In genomic region chr17:69723316-69723715, GRCh38 we compare ENCODE assay signal across 31 cellular contexts.
"Had no signal": no experiment of that assay in that cellular context is flagged by ENCODE, and none has a peak within 500 bp of the region (broad histone marks: within the 10 kb centered on the region; RNA-seq: fewer than 3 reads in every experiment).

No MANE protein-coding gene starts in this region.

- H3K36me3 Mint-ChIP-seq: activated naive CD4-positive, alpha-beta T cell treated with anti-CD3 and anti-CD28 coated beads, Interleukin-2, amount 10 ng/mL, durations not matched to agents 7 days and 5 days; activated naive CD4-positive, alpha-beta T cell treated with anti-CD3 and anti-CD28 coated beads, Interleukin-2, amount 50 U/mL, for 72 hours; WTC11 had no signal

- H3K27ac ChIP-seq: ascending aorta, brain microvascular endothelial cell, colonic mucosa, epithelial cell of prostate, esophagus squamous epithelium, VCaP had no signal

- H3K4me3 Mint-ChIP-seq: activated CD4-positive, alpha-beta memory T cell treated with anti-CD3 and anti-CD28 coated beads, Interleukin-2, amount 10 ng/mL, durations not matched to agents 7 days and 5 days; activated CD4-positive, alpha-beta T cell treated with anti-CD3 and anti-CD28 coated beads, Interleukin-2, amount 10 ng/mL, durations not matched to agents 7 days and 5 days; activated naive CD4-positive, alpha-beta T cell treated with anti-CD3 and anti-CD28 coated beads, Interleukin-2, amount 10 ng/mL, durations not matched to agents 7 days and 5 days; activated naive CD8-positive, alpha-beta T cell treated with anti-CD3 and anti-CD28 coated beads, Interleukin-2, amount 10 ng/mL, durations not matched to agents 7 days and 5 days; activated T-cell treated with anti-CD3 and anti-CD28 coated beads, Interleukin-2, amount 50 U/mL, for 24 hours; activated T-cell treated with anti-CD3 and anti-CD28 coated beads, Interleukin-2, amount 50 U/mL, for 72 hours; T-helper 1 cell treated with Interleukin-12 subunit alpha and Interleukin-12 subunit beta and Interleukin-4 antibody, amounts not matched to agents 30 μg/mL and 1 μg/mL, for 36 hours; T-helper 2 cell treated with Interferon-gamma antibody and Interleukin-4, amounts not matched to agents 5 μg/mL and 100 μg/mL, for 36 hours; WTC11 had no signal

- H3K9me3 ChIP-seq: ascending aorta, colonic mucosa, esophagus squamous epithelium had no signal

- H3K27ac Mint-ChIP-seq: activated CD4-positive, alpha-beta memory T cell treated with anti-CD3 and anti-CD28 coated beads, Interleukin-2, amount 10 ng/mL, durations not matched to agents 7 days and 5 days; activated CD4-positive, alpha-beta T cell treated with anti-CD3 and anti-CD28 coated beads, Interleukin-2, amount 10 ng/mL, durations not matched to agents 7 days and 5 days; activated naive CD4-positive, alpha-beta T cell treated with anti-CD3 and anti-CD28 coated beads, Interleukin-2, amount 10 ng/mL, durations not matched to agents 7 days and 5 days; activated naive CD4-positive, alpha-beta T cell treated with anti-CD3 and anti-CD28 coated beads, Interleukin-2, amount 50 U/mL, for 72 hours; activated naive CD8-positive, alpha-beta T cell treated with anti-CD3 and anti-CD28 coated beads, Interleukin-2, amount 10 ng/mL, durations not matched to agents 7 days and 5 days; activated T-cell treated with anti-CD3 and anti-CD28 coated beads, Interleukin-2, amount 50 U/mL, for 24 hours; activated T-cell treated with anti-CD3 and anti-CD28 coated beads, Interleukin-2, amount 50 U/mL, for 72 hours; T-helper 1 cell treated with Interleukin-12 subunit alpha and Interleukin-12 subunit beta and Interleukin-4 antibody, amounts not matched to agents 30 μg/mL and 1 μg/mL, for 36 hours; T-helper 2 cell treated with Interferon-gamma antibody and Interleukin-4, amounts not matched to agents 5 μg/mL and 100 μg/mL, for 36 hours; WTC11 had no signal

- H3K27me3 ChIP-seq: ascending aorta, brain microvascular endothelial cell, colonic mucosa, esophagus squamous epithelium had no signal

- H3K4me3 ChIP-seq: ascending aorta, colonic mucosa, esophagus squamous epithelium had no signal

- H3K4me1 ChIP-seq: ascending aorta, colonic mucosa had no signal

- FAIRE-seq: endometrium, endothelial cell of umbilical vein had no signal

- DNase-seq: activated CD4-positive, alpha-beta memory T cell treated with anti-CD3 and anti-CD28 coated beads, Interleukin-2, amount 10 ng/mL, durations not matched to agents 7 days and 5 days; activated CD4-positive, alpha-beta T cell treated with anti-CD3 and anti-CD28 coated beads for 1 hour; activated CD4-positive, alpha-beta T cell treated with anti-CD3 and anti-CD28 coated beads for 4 hours; activated CD4-positive, alpha-beta T cell treated with anti-CD3 and anti-CD28 coated beads, Interleukin-2, amount 10 ng/mL, durations not matched to agents 7 days and 5 days; activated CD4-positive, alpha-beta T cell treated with anti-CD3 and anti-CD28 coated beads, Interleukin-2, amount 50 U/mL, for 4 hours; activated CD8-positive, alpha-beta memory T cell treated with anti-CD3 and anti-CD28 coated beads, Interleukin-2, amount 50 U/mL, for 48 hours; activated gamma-delta T cell; activated naive CD4-positive, alpha-beta T cell; activated naive CD4-positive, alpha-beta T cell treated with anti-CD3 and anti-CD28 coated beads, Interleukin-2, amount 10 ng/mL, durations not matched to agents 7 days and 5 days; activated naive CD8-positive, alpha-beta T cell treated with anti-CD3 and anti-CD28 coated beads, Interleukin-2, amount 10 ng/mL, durations not matched to agents 7 days and 5 days; activated T-cell treated with anti-CD3 and anti-CD28 coated beads for 4 hours; activated T-cell treated with anti-CD3 and anti-CD28 coated beads, Interleukin-2, amount 50 U/mL, for 24 hours; activated T-cell treated with anti-CD3 and anti-CD28 coated beads, Interleukin-2, amount 50 U/mL, for 72 hours; brain microvascular endothelial cell; caudate nucleus; cerebellar nuclear complex; colonic mucosa; effector CD8-positive, alpha-beta T cell; esophagus squamous epithelium; foreskin melanocyte; head of caudate nucleus; hippocampal formation had no signal

- H3K27me3 Mint-ChIP-seq: activated CD4-positive, alpha-beta memory T cell treated with anti-CD3 and anti-CD28 coated beads, Interleukin-2, amount 10 ng/mL, durations not matched to agents 7 days and 5 days; activated T-cell treated with anti-CD3 and anti-CD28 coated beads, Interleukin-2, amount 50 U/mL, for 24 hours had no signal

- H3K9me3 Mint-ChIP-seq: activated CD4-positive, alpha-beta memory T cell treated with anti-CD3 and anti-CD28 coated beads, Interleukin-2, amount 10 ng/mL, durations not matched to agents 7 days and 5 days; activated naive CD4-positive, alpha-beta T cell treated with anti-CD3 and anti-CD28 coated beads, Interleukin-2, amount 10 ng/mL, durations not matched to agents 7 days and 5 days; activated naive CD8-positive, alpha-beta T cell treated with anti-CD3 and anti-CD28 coated beads, Interleukin-2, amount 10 ng/mL, durations not matched to agents 7 days and 5 days; activated T-cell treated with anti-CD3 and anti-CD28 coated beads, Interleukin-2, amount 50 U/mL, for 24 hours; activated T-cell treated with anti-CD3 and anti-CD28 coated beads, Interleukin-2, amount 50 U/mL, for 72 hours; T-helper 1 cell treated with Interleukin-12 subunit alpha and Interleukin-12 subunit beta and Interleukin-4 antibody, amounts not matched to agents 30 μg/mL and 1 μg/mL, for 36 hours; T-helper 2 cell treated with Interferon-gamma antibody and Interleukin-4, amounts not matched to agents 5 μg/mL and 100 μg/mL, for 36 hours; WTC11 had no signal

- H3K4me1 Mint-ChIP-seq: activated CD4-positive, alpha-beta memory T cell treated with anti-CD3 and anti-CD28 coated beads, Interleukin-2, amount 10 ng/mL, durations not matched to agents 7 days and 5 days; activated CD4-positive, alpha-beta T cell treated with anti-CD3 and anti-CD28 coated beads, Interleukin-2, amount 10 ng/mL, durations not matched to agents 7 days and 5 days; activated naive CD4-positive, alpha-beta T cell treated with anti-CD3 and anti-CD28 coated beads, Interleukin-2, amount 10 ng/mL, durations not matched to agents 7 days and 5 days; activated naive CD8-positive, alpha-beta T cell treated with anti-CD3 and anti-CD28 coated beads, Interleukin-2, amount 10 ng/mL, durations not matched to agents 7 days and 5 days had no signal

- ATAC-seq: activated naive CD4-positive, alpha-beta T cell treated with anti-CD3 and anti-CD28 coated beads, Interleukin-2, amount 50 U/mL, for 72 hours; activated T-cell treated with anti-CD3 and anti-CD28 coated beads, Interleukin-2, amount 50 U/mL, for 72 hours had no signal

- H3K36me3 ChIP-seq: ascending aorta, brain microvascular endothelial cell, colonic mucosa, esophagus squamous epithelium had no signal
